21 cellular contexts compared by ENCODE assay signal in genomic region chr10:132985546-132985900, GRCh38. TPM values are rescaled to one million over a fixed set of nuclear protein-coding genes. Genes with fewer than 3 reads are reported as not detected.
DNase-seq lines count a peak whose midpoint lies in the region; ATAC-seq, FAIRE-seq and TF ChIP-seq lines count a peak whose summit lies in the region.
"Had no signal": no experiment of that assay in that cellular context is flagged by ENCODE, and none has a peak within 500 bp of the region (broad histone marks: within the 10 kb centered on the region; RNA-seq: fewer than 3 reads in every experiment).

No MANE protein-coding gene starts in this region.

- H3K36me3 Mint-ChIP-seq in stimulated activated effector memory CD8-positive, alpha-beta T cell treated with anti-CD3 and anti-CD28 coated beads, Interleukin-12 subunit alpha, Interleukin-12 subunit beta, amount 100 ng/mL, for 72 hours: no peaks in the 10 kb centered on the region
- H3K36me3 Mint-ChIP-seq: CD4-positive, CD25-positive, alpha-beta regulatory T cell; CD8-positive, alpha-beta T cell had no signal

- H3K36me3 ChIP-seq in kidney (ENCODE audit: control insufficient read depth in 1 of 2, insufficient read depth in 2 of 2, low read length in 2 of 2) (no peaks in the 10 kb centered on the region), trophoblast cell (ENCODE audit: control insufficient read depth in 1 of 2, insufficient read depth in 2 of 2, low read length in 2 of 2) (no peaks in the 10 kb centered on the region)
- H3K36me3 ChIP-seq: BLaER1 had no signal

- H2BK5ac ChIP-seq in trophoblast cell (ENCODE audit: low read depth, low read length, poor library complexity): no peak overlapping the region

- no peak overlapping the region for H2BK12ac ChIP-seq in trophoblast cell (ENCODE audit: low read length)

- no peak for TF ChIP-seq CTCF in kidney (IDR thresholded peaks at IDR 0.05; ENCODE audit: borderline replicate concordance, extremely low read depth, insufficient read depth)

- H2AFZ ChIP-seq in trophoblast cell (ENCODE audit: insufficient read depth, low read length, poor library complexity): no peak overlapping the region

- no peak overlapping the region for H4K12ac ChIP-seq in trophoblast cell (ENCODE audit: low read depth, low read length)

- no peak overlapping the region for H3K23ac ChIP-seq in trophoblast cell (ENCODE audit: low read length)

- H4K8ac ChIP-seq in trophoblast cell (ENCODE audit: low read depth, low read length): no peak overlapping the region

- ATAC-seq in stimulated activated naive CD8-positive, alpha-beta T cell treated with anti-CD3 and anti-CD28 coated beads, Interleukin-15, amount 100 ng/mL, for 72 hours: peak; percentile 36
- no peak for ATAC-seq in stimulated activated naive CD8-positive, alpha-beta T cell treated with anti-CD3 and anti-CD28 coated beads, Interleukin-15, Interleukin-2, amounts not matched to agents 100 U/mL and 50 U/mL, for 24 hours
- no peak for ATAC-seq in stimulated activated effector memory CD8-positive, alpha-beta T cell treated with anti-CD3 and anti-CD28 coated beads, Interleukin-12 subunit alpha, Interleukin-12 subunit beta, amount 100 ng/mL, for 72 hours
- ATAC-seq in GM18498 (IDR thresholded peaks at IDR 0.05; ENCODE audit: unreplicated experiment): no peak
- ATAC-seq: CD8-positive, alpha-beta T cell; HCT116 had no signal

- no peak overlapping the region for H2AK5ac ChIP-seq in trophoblast cell (ENCODE audit: low read length)

- no peak overlapping the region for H3K18ac ChIP-seq in trophoblast cell (ENCODE audit: low read length)

- H3K4me2 ChIP-seq in trophoblast cell (ENCODE audit: low read length): no peak overlapping the region
- H3K4me2 ChIP-seq: BLaER1, GM23338 had no signal

- H3K4me1 Mint-ChIP-seq in stimulated activated naive CD8-positive, alpha-beta T cell treated with anti-CD3 and anti-CD28 coated beads, Interleukin-15, amount 100 ng/mL, for 72 hours: no peaks in the 10 kb centered on the region
- no peaks in the 10 kb centered on the region for H3K4me1 Mint-ChIP-seq in stimulated activated effector memory CD8-positive, alpha-beta T cell treated with anti-CD3 and anti-CD28 coated beads, Interleukin-12 subunit alpha, Interleukin-12 subunit beta, amount 100 ng/mL, for 72 hours
- H3K4me1 Mint-ChIP-seq: B cell had no signal

- H3K79me1 ChIP-seq in trophoblast cell (ENCODE audit: low read length): peaks cover 2% of the 10 kb centered on the region

- no peaks in the 10 kb centered on the region for H3K79me2 ChIP-seq in trophoblast cell (ENCODE audit: control insufficient read depth, insufficient read depth, low read length, poor library complexity)

- WGBS in trophoblast cell (ENCODE audit: extremely low coverage, insufficient coverage, insufficient read length): no CpG with 5 or more reads among the region's 6 CpGs

- no peak overlapping the region for H3K4me3 Mint-ChIP-seq in stimulated activated naive CD8-positive, alpha-beta T cell treated with anti-CD3 and anti-CD28 coated beads, Interleukin-15, amount 100 ng/mL, for 72 hours
- no peak overlapping the region for H3K4me3 Mint-ChIP-seq in stimulated activated effector memory CD8-positive, alpha-beta T cell treated with anti-CD3 and anti-CD28 coated beads, Interleukin-12 subunit alpha, Interleukin-12 subunit beta, amount 100 ng/mL, for 72 hours
- H3K4me3 Mint-ChIP-seq: B cell; CD4-positive, CD25-positive, alpha-beta regulatory T cell; CD8-positive, alpha-beta T cell; GM23338; H9 had no signal

- no peak overlapping the region for H4K91ac ChIP-seq in trophoblast cell (ENCODE audit: low read depth, low read length)

- H3K27me3 ChIP-seq in trophoblast cell (ENCODE audit: insufficient read depth, low read length): no peaks in the 10 kb centered on the region
- H3K27me3 ChIP-seq: BLaER1 had no signal

- no peak for DNase-seq in stimulated activated naive CD8-positive, alpha-beta T cell treated with anti-CD3 and anti-CD28 coated beads, Interleukin-15, amount 100 ng/mL, for 72 hours
- no peak for DNase-seq in stimulated activated naive CD8-positive, alpha-beta T cell treated with anti-CD3 and anti-CD28 coated beads, Interleukin-15, Interleukin-2, amounts not matched to agents 100 U/mL and 50 U/mL, for 24 hours
- DNase-seq in kidney (peak; percentile 55), trophoblast cell (no peak), germinal center (ENCODE audit: low spot score) (no peak), GM19239 (ENCODE audit: insufficient read length, low spot score) (no peak)
- DNase-seq in stimulated activated effector memory CD8-positive, alpha-beta T cell treated with anti-CD3 and anti-CD28 coated beads, Interleukin-12 subunit alpha, Interleukin-12 subunit beta, amount 100 ng/mL, for 72 hours (ENCODE audit: low spot score in 2 of 2): no peak
- DNase-seq: Caco-2; CD4-positive, CD25-positive, alpha-beta regulatory T cell; CD8-positive, alpha-beta T cell; DMS153; DND-41 had no signal

- no peak overlapping the region for H2BK120ac ChIP-seq in trophoblast cell (ENCODE audit: insufficient read depth, low read length, poor library complexity)

- no peak overlapping the region for H3K27ac Mint-ChIP-seq in stimulated activated naive CD8-positive, alpha-beta T cell treated with anti-CD3 and anti-CD28 coated beads, Interleukin-15, amount 100 ng/mL, for 72 hours
- H3K27ac Mint-ChIP-seq in stimulated activated effector memory CD8-positive, alpha-beta T cell treated with anti-CD3 and anti-CD28 coated beads, Interleukin-12 subunit alpha, Interleukin-12 subunit beta, amount 100 ng/mL, for 72 hours: peak overlapping the region; percentile 78
- H3K27ac Mint-ChIP-seq: B cell; CD4-positive, CD25-positive, alpha-beta regulatory T cell; CD8-positive, alpha-beta T cell; GM23338; H9 had no signal

- intact Hi-C loops in kidney (cut with DNase I): no loop called here

- no peak overlapping the region for H3K4me3 ChIP-seq in kidney (ENCODE audit: low read length in 2 of 2)
- H3K4me3 ChIP-seq in trophoblast cell (ENCODE audit: low read depth, low read length): no peak overlapping the region
- H3K4me3 ChIP-seq: BLaER1, GM23338 had no signal

- H3K4me1 ChIP-seq in kidney (ENCODE audit: control insufficient read depth in 1 of 2, insufficient read depth in 1 of 2, low read depth in 1 of 2, low read length in 2 of 2) (peaks cover 0 to 3% of the 10 kb centered on the region in 2 donors), trophoblast cell (ENCODE audit: control insufficient read depth in 1 of 2, insufficient read depth in 2 of 2, low read length in 2 of 2) (peaks cover 7 to 9% of the 10 kb centered on the region in 2 experiments)
- H3K4me1 ChIP-seq: Caco-2 had no signal

- H3K9ac ChIP-seq in kidney (ENCODE audit: low read length in 2 of 2) (no peak overlapping the region), trophoblast cell (ENCODE audit: low read length) (no peak overlapping the region)
- H3K9ac ChIP-seq: BLaER1 had no signal

- peaks cover 7% of the 10 kb centered on the region for H3K27me3 Mint-ChIP-seq in stimulated activated naive CD8-positive, alpha-beta T cell treated with anti-CD3 and anti-CD28 coated beads, Interleukin-15, amount 100 ng/mL, for 72 hours
- H3K27me3 Mint-ChIP-seq: B cell; CD4-positive, CD25-positive, alpha-beta regulatory T cell had no signal

- no peaks in the 10 kb centered on the region for H3K9me3 Mint-ChIP-seq in stimulated activated naive CD8-positive, alpha-beta T cell treated with anti-CD3 and anti-CD28 coated beads, Interleukin-15, amount 100 ng/mL, for 72 hours
- no peaks in the 10 kb centered on the region for H3K9me3 Mint-ChIP-seq in stimulated activated effector memory CD8-positive, alpha-beta T cell treated with anti-CD3 and anti-CD28 coated beads, Interleukin-12 subunit alpha, Interleukin-12 subunit beta, amount 100 ng/mL, for 72 hours
- H3K9me3 Mint-ChIP-seq: CD8-positive, alpha-beta T cell; GM23338; H9 had no signal

- no peak for FAIRE-seq in kidney (lab: Jason Lieb, UNC)
- FAIRE-seq in GM19239 (lab: Jason Lieb, UNC): no peak
- FAIRE-seq: G401.6, GM12892 had no signal

- H3K4ac ChIP-seq in trophoblast cell (ENCODE audit: low read depth, low read length): no peak overlapping the region

- H3K14ac ChIP-seq in trophoblast cell (ENCODE audit: low read length): peak overlapping the region; percentile 44

- no peaks in the 10 kb centered on the region for H3K9me3 ChIP-seq in kidney (ENCODE audit: control insufficient read depth in 1 of 2, low read length in 2 of 2)
- H3K9me3 ChIP-seq in trophoblast cell (ENCODE audit: insufficient read depth, low read depth, low read length): peaks cover 2% of the 10 kb centered on the region
- H3K9me3 ChIP-seq: BLaER1, Caco-2 had no signal

- H3K27ac ChIP-seq in kidney (ENCODE audit: low read depth in 2 of 2, low read length in 2 of 2): no peak overlapping the region
- H3K27ac ChIP-seq in trophoblast cell (ENCODE audit: low read depth, low read length): no peak overlapping the region
- H3K27ac ChIP-seq: BLaER1, C4-2B had no signal

RNA-seq across cellular contexts. Expression of gene CFAP46, which starts 43.2 kb away (rescaled TPM):
- total RNA-seq in kidney: 8.3 TPM
- 3.8 TPM for polyA plus RNA-seq in kidney (ENCODE audit: insufficient read depth, low read depth, low replicate concordance)
- 0.50 and 0.64 TPM in 2 replicates for polyA plus RNA-seq in trophoblast cell (2013)
- total RNA-seq: B cell; Caco-2; CD4-positive, CD25-positive, alpha-beta regulatory T cell; CD8-positive, alpha-beta T cell had no signal
- polyA plus RNA-seq: CD4-positive, CD25-positive, alpha-beta regulatory T cell had no signal
